In genomic region chr7:139109983-139110411, GRCh38 we compare ENCODE assay signal across 7 cellular contexts. TPM values are rescaled to one million over a fixed set of nuclear protein-coding genes. Genes with fewer than 3 reads are reported as not detected.
DNase-seq lines count a peak whose midpoint lies in the region; ATAC-seq and TF ChIP-seq lines count a peak whose summit lies in the region.

No MANE protein-coding gene starts in this region.

- peak overlapping the region; percentile 96 for H3K4me3 Mint-ChIP-seq in stimulated activated naive CD8-positive, alpha-beta T cell treated with anti-CD3 and anti-CD28 coated beads, Interleukin-15, Interleukin-2, amounts not matched to agents 100 ng/mL and 50 ng/mL, for 24 hours

- H3K36me3 ChIP-seq in H7 (replicated peaks; ENCODE audit: control insufficient read depth, insufficient read depth, low read length) (no peaks in the 10 kb centered on the region), SU-DHL-6 (ENCODE audit: low read length) (no peaks in the 10 kb centered on the region)

- H2AFZ ChIP-seq in SU-DHL-6 (ENCODE audit: low read depth, low read length, severe bottlenecking), result peak overlapping the region; percentile 3

- H3K36me3 Mint-ChIP-seq in stimulated activated naive CD8-positive, alpha-beta T cell treated with anti-CD3 and anti-CD28 coated beads, Interleukin-15, Interleukin-2, amounts not matched to agents 100 ng/mL and 50 ng/mL, for 24 hours (ENCODE audit: low read depth), result peaks cover 33% of the 10 kb centered on the region

- intact Hi-C loops in right cardiac atrium (cut with DNase I), result no loop called here

- peak overlapping the region; percentile 81 for H3K9ac ChIP-seq in SU-DHL-6 (ENCODE audit: low read length)

- H3K4me3 ChIP-seq in H7 (ENCODE audit: insufficient read depth, low read depth, low read length) (peak overlapping the region; percentile 93), SU-DHL-6 (ENCODE audit: insufficient read depth, low read length, poor library complexity, severe bottlenecking) (peak overlapping the region; percentile 80), right cardiac atrium (ENCODE audit: low read length) (peak overlapping the region; percentile 76)

- H4K20me1 ChIP-seq in SU-DHL-6 (ENCODE audit: low read depth, low read length), result no peaks in the 10 kb centered on the region

- H3K9me3 ChIP-seq in SU-DHL-6 (ENCODE audit: insufficient read depth, low read length), result no peaks in the 10 kb centered on the region
- H3K9me3 ChIP-seq in right cardiac atrium (ENCODE audit: control insufficient read depth, low read length), result no peaks in the 10 kb centered on the region

- H3K27me3 Mint-ChIP-seq in stimulated activated naive CD8-positive, alpha-beta T cell treated with anti-CD3 and anti-CD28 coated beads, Interleukin-15, Interleukin-2, amounts not matched to agents 100 ng/mL and 50 ng/mL, for 24 hours, result no peaks in the 10 kb centered on the region

- no peak for TF ChIP-seq CTCF in SU-DHL-6 (IDR thresholded peaks at IDR 0.05; ENCODE audit: insufficient read depth, low read length, poor library complexity, severe bottlenecking)

- H3K27me3 ChIP-seq in H7 (ENCODE audit: control insufficient read depth, insufficient read depth, low read length) (peaks cover 6% of the 10 kb centered on the region; the same call in 1 of the 2 replicates), SU-DHL-6 (ENCODE audit: low read length) (no peaks in the 10 kb centered on the region), right cardiac atrium (ENCODE audit: control insufficient read depth, insufficient read depth) (no peaks in the 10 kb centered on the region)

- H3K9me2 ChIP-seq in SU-DHL-6 (replicated peaks; ENCODE audit: insufficient read depth, low read length), result no peaks in the 10 kb centered on the region

- H3K27ac ChIP-seq in SU-DHL-6 (ENCODE audit: low read depth, low read length) (peak overlapping the region; percentile 68; the same call in 1 of the 2 replicates), right cardiac atrium (ENCODE audit: low read length) (peak overlapping the region; percentile 96)

- ATAC-seq in right cardiac atrium, result no peak
- ATAC-seq in GM18498 (IDR thresholded peaks at IDR 0.05; ENCODE audit: unreplicated experiment), result no peak

- H3F3A ChIP-seq in SU-DHL-6 (ENCODE audit: insufficient read depth), result peaks cover 24% of the 10 kb centered on the region

- 24% methylated on average over 16 of the region's 16 CpGs for WGBS in right cardiac atrium

- peak overlapping the region; percentile 96 for H3K27ac Mint-ChIP-seq in stimulated activated naive CD8-positive, alpha-beta T cell treated with anti-CD3 and anti-CD28 coated beads, Interleukin-15, Interleukin-2, amounts not matched to agents 100 ng/mL and 50 ng/mL, for 24 hours

- peaks cover 34% of the 10 kb centered on the region for H3K4me1 Mint-ChIP-seq in stimulated activated naive CD8-positive, alpha-beta T cell treated with anti-CD3 and anti-CD28 coated beads, Interleukin-15, Interleukin-2, amounts not matched to agents 100 ng/mL and 50 ng/mL, for 24 hours (ENCODE audit: low read depth)

- peaks cover 41% of the 10 kb centered on the region for H3K79me2 ChIP-seq in SU-DHL-6 (ENCODE audit: insufficient read depth, low read length)

- no peaks in the 10 kb centered on the region for H3K9me3 Mint-ChIP-seq in stimulated activated naive CD8-positive, alpha-beta T cell treated with anti-CD3 and anti-CD28 coated beads, Interleukin-15, Interleukin-2, amounts not matched to agents 100 ng/mL and 50 ng/mL, for 24 hours

- no peak for DNase-seq in H7
- DNase-seq in right cardiac atrium, result no peak
- DNase-seq in activated CD4-positive, CD25-positive, alpha-beta regulatory T cell treated with anti-CD3 and anti-CD28 coated beads, Interleukin-2, amount 50 U/mL, for 72 hours, result no peak
- no peak for DNase-seq in activated CD8-positive, alpha-beta memory T cell treated with anti-CD3 and anti-CD28 coated beads, Interleukin-2, amount 50 U/mL, for 48 hours

- peak overlapping the region; percentile 66 for H3K4me2 ChIP-seq in SU-DHL-6 (ENCODE audit: low read depth, low read length, poor library complexity, severe bottlenecking)

- H3K4me1 ChIP-seq in right cardiac atrium (ENCODE audit: control insufficient read depth, insufficient read depth, low read length), result no peaks in the 10 kb centered on the region

RNA-seq across cellular contexts. Expression of gene ZC3HAV1, which starts 0.5 kb away (rescaled TPM):
- 27.1 and 30.9 TPM in 2 replicates for total RNA-seq in H7 (2014; rRNA removed; shearing (Covaris generic))
- 10 to 100 TPM in 2 of 4 donors, 1 to 10 TPM in 2; 7.6 to 14.1 (median 10.0) TPM for total RNA-seq in right cardiac atrium
- polyA plus RNA-seq in right cardiac atrium, result 4.1 TPM
